Comparison of ENCODE assay signal across 8 cellular contexts in the genomic region with DNA sequence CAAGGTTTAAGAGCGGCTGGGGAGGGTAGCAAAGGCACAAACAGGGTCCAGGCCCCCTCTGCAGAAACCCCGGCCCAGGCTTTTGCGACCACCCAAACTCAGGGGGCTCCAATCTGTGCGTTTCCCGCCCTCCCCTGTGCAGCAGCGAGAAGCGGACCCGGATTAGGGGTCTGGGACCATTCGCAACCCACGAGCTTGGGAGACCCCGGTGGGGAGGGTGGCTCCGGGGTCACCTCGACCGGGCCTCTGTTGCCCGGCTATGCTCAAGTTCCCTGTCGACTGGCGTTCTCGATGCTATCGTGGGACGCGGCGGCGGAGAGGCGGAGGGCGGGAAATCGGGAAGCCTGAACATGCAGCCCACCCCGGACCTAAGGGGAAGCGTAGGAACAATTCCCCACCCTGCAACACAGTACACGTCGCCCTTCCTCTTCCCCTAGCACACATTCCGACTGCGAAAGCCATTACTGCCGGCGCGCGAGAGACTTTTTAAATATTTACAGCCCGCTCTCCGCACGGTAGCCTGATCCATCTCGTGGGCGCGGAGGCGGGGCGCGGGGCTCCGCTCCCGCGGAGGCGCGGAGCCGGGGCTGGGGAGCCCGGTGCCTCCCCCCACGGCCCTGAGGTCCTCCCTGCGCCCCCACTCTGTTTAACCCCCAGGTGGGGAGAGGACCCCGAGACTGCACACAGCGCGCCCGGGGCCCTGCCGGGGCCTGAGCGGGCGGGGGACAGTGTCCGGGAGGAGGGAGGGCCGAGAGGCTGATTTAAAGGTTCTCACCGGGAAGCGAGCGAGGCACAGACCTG. TPM values are rescaled to one million over a fixed set of nuclear protein-coding genes. Genes with fewer than 3 reads are reported as not detected.
DNase-seq lines count a peak whose midpoint lies in the region; ATAC-seq lines count a peak whose summit lies in the region.

No MANE protein-coding gene starts in this region.

- DNase-seq in AG08396 (ENCODE audit: low spot score): peak; percentile 52
- peak; percentile 77 for DNase-seq in ecto neural progenitor cell (ENCODE audit: low spot score)
- no peak for DNase-seq in naive B cell
- no peak for DNase-seq in NCI-H524 (lab: John Stamatoyannopoulos, UW)
- no peak for DNase-seq in NCI-H510A (lab: John Stamatoyannopoulos, UW)

- peaks cover 0 to 1% (median 0%) of the 10 kb centered on the region in 7 donors for H3K9me3 Mint-ChIP-seq in naive B cell

- no peaks in the 10 kb centered on the region for H3K36me3 Mint-ChIP-seq in naive B cell

- peaks cover 48% of the 10 kb centered on the region for H3K4me1 ChIP-seq in HUES64 (ENCODE audit: insufficient read depth, low read length)

- under 1% methylated on average over 64 of the region's 66 CpGs for WGBS in HUES64

- H3K27me3 ChIP-seq in HUES64 (ENCODE audit: insufficient read depth, low read length): peaks cover 81% of the 10 kb centered on the region

- peak overlapping the region; percentile 70 to 87 (median 80) for H3K4me3 Mint-ChIP-seq in naive B cell

- no peaks in the 10 kb centered on the region for H3K9me3 ChIP-seq in HUES64 (ENCODE audit: insufficient read depth, low read depth, low read length)

- peaks cover 0 to 32% (median 0%) of the 10 kb centered on the region in 3 donors for H3K27me3 Mint-ChIP-seq in naive B cell

- H3K27ac Mint-ChIP-seq in naive B cell: peak overlapping the region in 4 of 6 donors; percentile 33 to 74 (median 58)

- H3K27ac ChIP-seq in HUES64 (ENCODE audit: low read depth, low read length): peak overlapping the region; percentile 52; the same call in 1 of the 2 replicates

- peak overlapping the region; percentile 66 for H3K9ac ChIP-seq in HUES64 (ENCODE audit: low read depth, low read length)

- ATAC-seq in naive B cell (ENCODE audit: low read depth in 2 of 2) (peak; percentile 10 to 15), GM21360 (IDR thresholded peaks at IDR 0.05; ENCODE audit: unreplicated experiment) (no peak), HG03196 (IDR thresholded peaks at IDR 0.05; ENCODE audit: unreplicated experiment) (no peak)

- H3K4me1 Mint-ChIP-seq in naive B cell: peaks cover 33 to 49% (median 39%) of the 10 kb centered on the region in 3 donors

- no peaks in the 10 kb centered on the region for H3K36me3 ChIP-seq in HUES64 (ENCODE audit: insufficient read depth, low read length)

- H3K4me3 ChIP-seq in HUES64 (ENCODE audit: low read length): peak overlapping the region; percentile 59

RNA-seq across cellular contexts. Expression of a gene that starts 48.1 kb away (rescaled TPM):
- polyA plus RNA-seq in HUES64 (2013, experiment 1 of 2): 34.7 TPM
- 31.5 TPM for polyA plus RNA-seq in HUES64 (2013, experiment 2 of 2)
- polyA plus RNA-seq in naive B cell (ENCODE audit: low read depth in 6 of 6): 10 to 100 TPM in 2 of 6 donors, 1 to 10 TPM in 4; 3.4 to 15.5 (median 7.8) TPM

Comparison
In these comparisons a context has a peak if more than half of its experiments do, and no peak if none do; other contexts are left out.
1. DNase-seq: peak in AG08396 (single experiment) and ecto neural progenitor cell (single experiment); none in naive B cell (single experiment), NCI-H524 (0 of 2) and NCI-H510A (single experiment).
2. ATAC-seq: peak in naive B cell (2 of 2); none in GM21360 (single experiment) and HG03196 (single experiment).